In genomic region chr17:55545765-55546164, GRCh38 we compare ENCODE assay signal across 20 cellular contexts. TPM values are rescaled to one million over a fixed set of nuclear protein-coding genes. Genes with fewer than 3 reads are reported as not detected.
DNase-seq lines count a peak whose midpoint lies in the region; ATAC-seq, FAIRE-seq and TF ChIP-seq lines count a peak whose summit lies in the region.
"Had no signal": no experiment of that assay in that cellular context is flagged by ENCODE, and none has a peak within 500 bp of the region (broad histone marks: within the 10 kb centered on the region; RNA-seq: fewer than 3 reads in every experiment).

No MANE protein-coding gene starts in this region.

- no peak overlapping the region for H3K9ac ChIP-seq in Karpas-422 (ENCODE audit: low read length)
- no peak overlapping the region for H3K9ac ChIP-seq in H9 (ENCODE audit: extremely low read depth, insufficient read length, low read length)
- H3K9ac ChIP-seq: BLaER1 had no signal

- H4K5ac ChIP-seq in H9 (ENCODE audit: insufficient read length, low read depth, low read length), result no peak overlapping the region

- 79% methylated on average over 7 of the region's 7 CpGs for WGBS in A549 (ENCODE audit: missing lambda C conversion rate)
- no CpG with 5 or more reads among the region's 7 CpGs for WGBS in H9 (ENCODE audit: extremely low coverage, insufficient read length, low lambda C conversion rate)

- H3K9me3 ChIP-seq in A549, result 0 out of 3 replicates have a peak, but pooled peaks cover 3% of the 10 kb centered on the region
- H3K9me3 ChIP-seq in Karpas-422 (ENCODE audit: low read length), result no peaks in the 10 kb centered on the region
- H3K9me3 ChIP-seq in H9 (ENCODE audit: control insufficient read depth, low read depth, low read length), result no peaks in the 10 kb centered on the region

- H2AK5ac ChIP-seq in H9 (ENCODE audit: insufficient read length, low read length), result no peak overlapping the region

- TF ChIP-seq EP300 in A549 (IDR thresholded peaks at IDR 0.05), result no peak

- H2BK5ac ChIP-seq in H9 (ENCODE audit: insufficient read length, low read length), result no peak overlapping the region

- H3K4me3 ChIP-seq in A549 (no peak overlapping the region), Karpas-422 (ENCODE audit: low read length) (no peak overlapping the region)
- H3K4me3 ChIP-seq: BLaER1 had no signal

- peaks cover 6% of the 10 kb centered on the region for H3K36me3 Mint-ChIP-seq in nephron progenitor cell (ENCODE audit: low read depth)
- H3K36me3 Mint-ChIP-seq in H9 (ENCODE audit: insufficient read depth in 1 of 3, low read depth in 3 of 3), result no peaks in the 10 kb centered on the region; a peak in 1 of 7 replicates

- H3K27me3 ChIP-seq in Karpas-422 (ENCODE audit: low read length) (no peaks in the 10 kb centered on the region), H9 (ENCODE audit: insufficient read depth, low read length) (no peaks in the 10 kb centered on the region)
- H3K27me3 ChIP-seq: BLaER1 had no signal

- FAIRE-seq in A549 (lab: Jason Lieb, UNC), result peak; percentile 7
- FAIRE-seq: GM18507 had no signal

- H3T11ph ChIP-seq in H9 (ENCODE audit: low read length), result no peak overlapping the region

- no peak overlapping the region for H3K4me3 Mint-ChIP-seq in nephron progenitor cell
- no peak overlapping the region for H3K4me3 Mint-ChIP-seq in H9
- H3K4me3 Mint-ChIP-seq: CD4-positive, alpha-beta T cell; HFFc6 had no signal

- ATAC-seq in A549 (no peak), GM18519 (IDR thresholded peaks at IDR 0.05; ENCODE audit: low FRiP score, unreplicated experiment) (no peak)

- H3K23me2 ChIP-seq in H9 (ENCODE audit: insufficient read length, low read depth, low read length, poor library complexity, severe bottlenecking), result no peaks in the 10 kb centered on the region

- H3K79me2 ChIP-seq in Karpas-422 (ENCODE audit: low read length), result no peaks in the 10 kb centered on the region
- no peaks in the 10 kb centered on the region for H3K79me2 ChIP-seq in H9 (ENCODE audit: insufficient read depth, low read length)

- H3K79me1 ChIP-seq in H9 (ENCODE audit: insufficient read depth, low read depth, low read length, poor library complexity, severe bottlenecking), result no peaks in the 10 kb centered on the region

- H3K27me3 Mint-ChIP-seq in nephron progenitor cell (ENCODE audit: low read depth, poor library complexity) (peaks cover 5% of the 10 kb centered on the region), H9 (ENCODE audit: low read depth) (no peaks in the 10 kb centered on the region)

- TF ChIP-seq CTCF in A549 (IDR thresholded peaks at IDR 0.05) (no peak), nephron progenitor cell (IDR thresholded peaks at IDR 0.05) (no peak), H9 (conservative IDR thresholded peaks at IDR 0.05) (no peak)

- POLR2A ChIA-PET in A549 (lab: Yijun Ruan, JAX), result no interaction called here

- no peak overlapping the region for H2BK20ac ChIP-seq in H9 (ENCODE audit: low read depth, low read length, poor library complexity, severe bottlenecking)

- CTCF ChIA-PET in A549 (lab: Yijun Ruan, JAX), result interaction anchor here (3.0 kb wide), 1 partner anchor 18 kb away, joined by 27 read pairs; no protein-coding TSS in a partner anchor

- H2AFZ ChIP-seq in Karpas-422 (ENCODE audit: low read length) (no peak overlapping the region), H9 (ENCODE audit: low read length) (no peak overlapping the region)

- no peak overlapping the region for H4K91ac ChIP-seq in H9 (ENCODE audit: insufficient read length, low read depth, low read length)

- no peak overlapping the region for H3K27ac ChIP-seq in A549
- H3K27ac ChIP-seq in Karpas-422 (ENCODE audit: low read length), result no peak overlapping the region
- H3K27ac ChIP-seq in H9 (ENCODE audit: insufficient read length, low read depth, low read length), result no peak overlapping the region
- H3K27ac ChIP-seq: BLaER1 had no signal

- H3K4me2 ChIP-seq in A549 (no peak overlapping the region), Karpas-422 (ENCODE audit: low read depth, low read length, poor library complexity, severe bottlenecking) (no peak overlapping the region), H9 (ENCODE audit: insufficient read depth, insufficient read length, low read length) (no peak overlapping the region)
- H3K4me2 ChIP-seq: BLaER1 had no signal

- H2BK120ac ChIP-seq in H9 (ENCODE audit: low read depth, low read length, poor library complexity, severe bottlenecking), result no peak overlapping the region

- DNase-seq in A549 (ENCODE audit: low read depth in 1 of 2, low spot score in 1 of 2), result no peak
- DNase-seq in CD1c-positive myeloid dendritic cell (ENCODE audit: extremely low spot score), result peak; percentile 56
- peak; percentile 11 for DNase-seq in Karpas-422
- no peak for DNase-seq in nephron progenitor cell
- DNase-seq in SHP77 (lab: John Stamatoyannopoulos, UW), result no peak
- DNase-seq in H9, result no peak
- DNase-seq: AML-193; Calu3; CD4-positive, alpha-beta T cell; DMS 273 treated with DMSO at 0.1 percent for 48 hours; GOT3; HCEC 1CT; HFFc6; IMR-90; KBM-7 had no signal

- H4K20me1 ChIP-seq in Karpas-422 (ENCODE audit: insufficient read depth, low read depth, low read length) (no peaks in the 10 kb centered on the region), H9 (ENCODE audit: control insufficient read depth, insufficient read depth, insufficient read length) (no peaks in the 10 kb centered on the region)
- H4K20me1 ChIP-seq: BLaER1 had no signal

- H3K4ac ChIP-seq in H9 (ENCODE audit: low read depth, low read length), result no peak overlapping the region

- H4K8ac ChIP-seq in H9 (replicated peaks; ENCODE audit: insufficient read length, low read depth, low read length), result no peak overlapping the region

- TF ChIP-seq RAD21 in A549 (conservative IDR thresholded peaks at IDR 0.05 in 1 of 2, IDR thresholded peaks at IDR 0.05 in 1 of 2), result no peak

- H3K18ac ChIP-seq in H9 (ENCODE audit: insufficient read length, low read depth, low read length), result no peak overlapping the region

- H3K27ac Mint-ChIP-seq in nephron progenitor cell, result peak overlapping the region; percentile 44
- H3K27ac Mint-ChIP-seq in H9, result no peak overlapping the region
- H3K27ac Mint-ChIP-seq: CD4-positive, alpha-beta T cell; HFFc6 had no signal

- no peak overlapping the region for H2BK12ac ChIP-seq in H9 (ENCODE audit: insufficient read length, low read depth, low read length)

- TF ChIP-seq POLR2A in A549 (IDR thresholded peaks at IDR 0.05; ENCODE audit: low read length), result no peak

- H3K9me3 Mint-ChIP-seq in nephron progenitor cell (peaks cover 18% of the 10 kb centered on the region), H9 (no peaks in the 10 kb centered on the region)
- H3K9me3 Mint-ChIP-seq: HFFc6 had no signal

- H3K56ac ChIP-seq in H9 (ENCODE audit: insufficient read length, low read depth, low read length), result no peak overlapping the region

- no peak overlapping the region for H3K23ac ChIP-seq in H9 (ENCODE audit: insufficient read length, low read depth, low read length)

- no peaks in the 10 kb centered on the region for H3K9me2 ChIP-seq in Karpas-422 (replicated peaks; ENCODE audit: insufficient read depth, low read length)

- H3K36me3 ChIP-seq in Karpas-422 (ENCODE audit: insufficient read depth, low read length), result no peaks in the 10 kb centered on the region
- H3K36me3 ChIP-seq: BLaER1 had no signal

- H3K14ac ChIP-seq in H9 (ENCODE audit: insufficient read depth, low read length), result no peak overlapping the region

- peaks cover 7% of the 10 kb centered on the region for H3K4me1 ChIP-seq in A549
- peaks cover 56% of the 10 kb centered on the region for H3K4me1 ChIP-seq in Karpas-422 (ENCODE audit: low read length)
- no peaks in the 10 kb centered on the region for H3K4me1 ChIP-seq in H9 (ENCODE audit: insufficient read depth, low read length)
- H3K4me1 ChIP-seq: BLaER1 had no signal

- H3K4me1 Mint-ChIP-seq in nephron progenitor cell (peaks cover 5% of the 10 kb centered on the region), H9 (peaks cover 0 to 4% of the 10 kb centered on the region in 2 experiments; a peak in 3 of 4 replicates)

- H2BK15ac ChIP-seq in H9 (ENCODE audit: low read depth, low read length), result no peak overlapping the region

TF ChIP-seq in A549, 52 proteins besides CTCF, POLR2A, EP300 and RAD21 (continues in another document):
- TF ChIP-seq NPAS2 (CRISPR knock-in tag; IDR thresholded peaks at IDR 0.05; ENCODE audit: borderline replicate concordance), result no peak
- TF ChIP-seq BCL3 (IDR thresholded peaks at IDR 0.05), result no peak
- TF ChIP-seq E2F6 (IDR thresholded peaks at IDR 0.05; ENCODE audit: borderline replicate concordance, low read depth), result no peak
- no peak for TF ChIP-seq MAZ (IDR thresholded peaks at IDR 0.05; ENCODE audit: borderline replicate concordance, low read depth, low read length)
- TF ChIP-seq USF2 (IDR thresholded peaks at IDR 0.05), result no peak

RNA-seq across cellular contexts. Expression of gene SMIM36, which starts 34.5 kb away (rescaled TPM):
- not detected in 2 replicates for polyA plus RNA-seq in A549 (2011; rRNA removed)
- not detected in 2 replicates for polyA plus RNA-seq in A549 (2012; cell fraction: cytosol; rRNA removed)
- not detected in 2 replicates for polyA plus RNA-seq in A549 (2012; cell fraction: nucleus; rRNA removed)
- not detected in 3 replicates for polyA plus RNA-seq in A549 (2017; fragmentation: RNase III; extraction: RNeasy Plus Mini Kit Qiagen cat#74134 plus additional on column Dnase treatment)
- not detected in 2 replicates for polyA minus RNA-seq in A549 (2011; rRNA and poly(A)+ RNA removed)
- not detected in 2 replicates for total RNA-seq in Karpas-422 (2014; rRNA removed; shearing (Covaris generic); ENCODE audit: low replicate concordance)
- total RNA-seq in H9 (2021), result not detected in 2 replicates
- total RNA-seq: Calu3; CD4-positive, alpha-beta T cell; Daoy; HFFc6; HT-29; IMR-90 had no signal
- polyA plus RNA-seq: IMR-90 had no signal

Comparison
In these comparisons a context has a peak if more than half of its experiments do, and no peak if none do; other contexts are left out.
1. DNase-seq: peak in CD1c-positive myeloid dendritic cell (single experiment) and Karpas-422 (single experiment); none in A549 (0 of 2), nephron progenitor cell (single experiment), SHP77 (0 of 2) and H9 (single experiment).